ENCODE assay signal across 9 cellular contexts in the genomic region with DNA sequence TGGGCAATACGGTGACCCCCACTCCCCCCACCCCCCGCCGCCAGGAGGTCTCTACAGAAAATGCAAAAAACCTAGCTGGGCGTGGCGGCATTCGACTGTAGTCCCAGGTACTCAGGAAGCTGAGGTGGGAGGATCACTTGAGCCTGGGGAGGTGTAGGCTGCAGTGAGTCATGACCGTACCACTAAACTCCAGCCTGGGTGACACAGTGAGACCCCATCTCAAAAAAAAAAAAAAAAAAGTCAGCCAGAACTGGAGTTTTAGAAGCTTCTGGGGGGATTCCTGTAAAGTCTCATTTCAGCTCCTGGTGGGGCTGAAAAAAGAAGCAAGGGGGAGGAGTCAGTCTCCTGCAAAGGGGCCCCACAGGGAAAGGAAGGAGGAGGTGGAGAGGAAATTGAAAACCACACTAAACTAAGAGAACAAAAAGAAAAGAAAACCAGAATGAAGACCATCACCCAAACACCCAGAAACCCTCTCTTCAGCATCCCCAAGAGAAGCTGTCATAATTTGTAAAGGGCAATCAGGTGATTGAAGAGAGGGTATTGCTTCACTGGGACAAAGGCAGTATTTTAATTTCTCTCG. TPM values are rescaled to one million over a fixed set of nuclear protein-coding genes. Genes with fewer than 3 reads are reported as not detected.
DNase-seq lines count a peak whose midpoint lies in the region; ATAC-seq, FAIRE-seq and TF ChIP-seq lines count a peak whose summit lies in the region.
"Had no signal": no experiment of that assay in that cellular context is flagged by ENCODE, and none has a peak within 500 bp of the region (broad histone marks: within the 10 kb centered on the region; RNA-seq: fewer than 3 reads in every experiment).

No MANE protein-coding gene starts in this region.

- no peak for TF ChIP-seq CTCF in PC-9 (conservative IDR thresholded peaks at IDR 0.05)
- TF ChIP-seq CTCF in progenitor cell of endocrine pancreas (IDR thresholded peaks at IDR 0.05; ENCODE audit: unreplicated experiment) = no peak

- no TSS peak for BruUV-seq in PC-9 (replicated peaks; lab: Mats Ljungman, UMichigan)

- intact Hi-C loops in PC-9 (cut with micrococcal nuclease; ENCODE audit: unreplicated experiment) = loop anchor here (5.0 kb wide), 2 partner anchors 93 to 118 kb away; no protein-coding TSS in a partner anchor

- H3K27me3 ChIP-seq in PC-9 (ENCODE audit: insufficient read depth, low read depth) = no peaks in the 10 kb centered on the region

- FAIRE-seq in GM12891 (lab: Jason Lieb, UNC) = peak; percentile 48
- FAIRE-seq: GM12892 had no signal

- peak overlapping the region; percentile 8; the same call in 1 of the 2 replicates for H3K4me2 ChIP-seq in PC-9

- DNase-seq in GM12891 (ENCODE audit: insufficient read length, low spot score) (no peak), PC-9 (no peak), progenitor cell of endocrine pancreas (ENCODE audit: low spot score, unreplicated experiment) (no peak), Ammon's horn (ENCODE audit: low spot score) (no peak)
- DNase-seq in activated effector memory CD4-positive, alpha-beta T cell treated with Interleukin-2 at 50 U/mL for 16 hours = peak; percentile 56

- no peak overlapping the region for H2AFZ ChIP-seq in PC-9

- H3K4me3 ChIP-seq in PC-9 = no peak overlapping the region

- peak overlapping the region; percentile 41 for H3K4me3 Mint-ChIP-seq in progenitor cell of endocrine pancreas (ENCODE audit: low read depth)

- H3K9me3 Mint-ChIP-seq in progenitor cell of endocrine pancreas (ENCODE audit: low read depth) = no peaks in the 10 kb centered on the region

- no peak overlapping the region for H3K27ac Mint-ChIP-seq in progenitor cell of endocrine pancreas

- H3K36me3 ChIP-seq in PC-9 (ENCODE audit: low read depth) = no peaks in the 10 kb centered on the region

- H3K4me1 ChIP-seq in PC-9 (replicated peaks; ENCODE audit: insufficient read depth) = peaks cover 46% of the 10 kb centered on the region

- H3K9me2 ChIP-seq in PC-9 (ENCODE audit: insufficient read depth) = no peaks in the 10 kb centered on the region

- H3K4me1 Mint-ChIP-seq in progenitor cell of endocrine pancreas (ENCODE audit: low read depth) = peaks cover 24% of the 10 kb centered on the region

- H3K9me3 ChIP-seq in PC-9 (ENCODE audit: insufficient read depth, low read depth) = no peaks in the 10 kb centered on the region

- H4K20me1 ChIP-seq in PC-9 (ENCODE audit: insufficient read depth) = no peaks in the 10 kb centered on the region

- H3K79me2 ChIP-seq in PC-9 (ENCODE audit: low read depth) = no peaks in the 10 kb centered on the region

- CTCF ChIA-PET in PC-9 (lab: Charles Lee) = interaction anchor here (0.6 kb wide), 2 partner anchors 13 to 156 kb away, joined by 3 to 7 read pairs; no protein-coding TSS in a partner anchor

- no peak for TF ChIP-seq POLR2A in GM12891 (IDR thresholded peaks at IDR 0.05; ENCODE audit: low read depth, low read length)

- no peak overlapping the region for H3K27ac ChIP-seq in PC-9

- POLR2A ChIA-PET in PC-9 (lab: Charles Lee; ENCODE audit: unreplicated experiment) = no interaction called here

- ATAC-seq in HG03342 (IDR thresholded peaks at IDR 0.05; ENCODE audit: unreplicated experiment) (no peak), GM19351 (IDR thresholded peaks at IDR 0.05; ENCODE audit: unreplicated experiment) (no peak), GM21529 (IDR thresholded peaks at IDR 0.05; ENCODE audit: unreplicated experiment) (no peak)

- H3K27me3 Mint-ChIP-seq in progenitor cell of endocrine pancreas = peaks cover 35% of the 10 kb centered on the region

- peaks cover 35% of the 10 kb centered on the region for H3F3A ChIP-seq in PC-9 (ENCODE audit: insufficient read depth, low read depth)

- no peaks in the 10 kb centered on the region for H3K36me3 Mint-ChIP-seq in progenitor cell of endocrine pancreas (ENCODE audit: insufficient read depth)

TF ChIP-seq in GM12891, 5 proteins besides CTCF, POLR2A, EP300 and RAD21:
- no peak for TF ChIP-seq TAF1 (IDR thresholded peaks at IDR 0.05; ENCODE audit: low read depth, low read length)
- no peak for TF ChIP-seq SPI1 (IDR thresholded peaks at IDR 0.05; ENCODE audit: low read depth, low read length)
- no peak for TF ChIP-seq POU2F2 (IDR thresholded peaks at IDR 0.05; ENCODE audit: low read depth, low read length)
- TF ChIP-seq PAX5 (IDR thresholded peaks at IDR 0.05; ENCODE audit: insufficient read depth, low read length, severe bottlenecking) = no peak
- no peak for TF ChIP-seq POLR2AphosphoS5 (IDR thresholded peaks at IDR 0.05; ENCODE audit: low read depth, low read length)

RNA-seq across cellular contexts. Expression of a gene that starts 50.4 kb away (rescaled TPM):
- 12.7 TPM for polyA plus RNA-seq in GM12891 (2012; ENCODE audit: low read depth, missing spikeins)
- total RNA-seq in PC-9 (2021) (40.9 and 44.0 TPM in 2 replicates), progenitor cell of endocrine pancreas (89.7 and 90.4 TPM in 2 replicates)
